Comparison of ENCODE assay signal across 15 cellular contexts in the genomic region with DNA sequence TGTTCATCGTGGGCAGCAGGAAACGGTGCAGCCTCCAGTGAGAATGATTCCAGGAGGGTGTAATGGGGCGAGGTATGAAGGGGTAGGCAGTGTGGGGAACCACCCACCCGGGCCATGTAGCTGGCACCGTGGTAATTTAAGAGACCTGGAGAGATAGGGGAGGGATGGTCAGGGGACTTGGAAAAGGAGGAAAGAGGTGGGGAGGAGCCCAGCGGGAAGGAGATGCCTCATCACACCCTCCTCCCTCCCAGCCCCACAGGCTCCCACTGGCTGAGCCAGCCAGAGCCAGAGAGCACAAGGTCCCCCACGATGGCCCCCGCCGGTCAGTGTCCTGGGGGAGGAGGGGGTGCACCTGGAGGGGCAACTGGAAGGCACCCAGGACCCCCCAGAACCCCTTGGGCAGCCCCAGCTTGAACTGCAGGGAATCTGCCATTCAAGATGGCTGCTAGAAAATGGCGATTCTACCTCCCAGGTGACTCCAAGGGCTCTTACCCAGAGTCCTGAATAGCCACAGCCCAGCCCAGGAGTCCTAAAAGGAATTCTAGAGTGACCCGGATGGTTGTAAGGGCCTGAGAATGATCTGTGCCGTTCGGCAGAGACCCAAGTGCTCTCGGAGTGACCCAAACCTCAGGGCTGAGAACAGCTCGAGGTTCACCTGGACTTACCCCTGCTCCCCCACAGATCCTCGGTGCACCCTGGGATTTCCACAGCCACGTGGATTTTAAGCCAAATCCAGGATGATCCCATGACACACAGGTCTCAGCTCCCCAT. TPM values are rescaled to one million over a fixed set of nuclear protein-coding genes. Genes with fewer than 3 reads are reported as not detected.
DNase-seq lines count a peak whose midpoint lies in the region; ATAC-seq and TF ChIP-seq lines count a peak whose summit lies in the region.
"Had no signal": no experiment of that assay in that cellular context is flagged by ENCODE, and none has a peak within 500 bp of the region (broad histone marks: within the 10 kb centered on the region; RNA-seq: fewer than 3 reads in every experiment).

No MANE protein-coding gene starts in this region.

- H3K27me3 Mint-ChIP-seq in endothelial cell (ENCODE audit: unreplicated experiment), result peaks cover 10% of the 10 kb centered on the region
- H3K27me3 Mint-ChIP-seq in type B pancreatic cell, result peaks cover 2% of the 10 kb centered on the region

- no peaks in the 10 kb centered on the region for H4K20me1 ChIP-seq in SK-N-SH (ENCODE audit: insufficient read depth)

- CTCF ChIA-PET in SK-N-SH (lab: Yijun Ruan, JAX), result no interaction called here

- peaks cover 34 to 61% of the 10 kb centered on the region in 2 donors for H3K4me1 ChIP-seq in mucosa of rectum (ENCODE audit: control insufficient read depth in 2 of 2, insufficient read depth in 2 of 2, low read length in 2 of 2)
- peaks cover 13 to 16% of the 10 kb centered on the region in 2 experiments; a peak in 2 of 4 replicates for H3K4me1 ChIP-seq in SK-N-SH (ENCODE audit: control insufficient read depth in 1 of 2, insufficient read depth in 2 of 2, low read depth in 1 of 2, low read length in 1 of 2)

- intact Hi-C loops in Right ventricle myocardium superior (cut with DNase I) (no loop called here), Right ventricle myocardium inferior (cut with DNase I) (no loop called here)

- peaks cover 4% of the 10 kb centered on the region for H3F3A ChIP-seq in SK-N-SH (replicated peaks; ENCODE audit: insufficient read depth)

- H3K9me3 Mint-ChIP-seq in endothelial cell (ENCODE audit: unreplicated experiment) (no peaks in the 10 kb centered on the region), type B pancreatic cell (no peaks in the 10 kb centered on the region)
- H3K9me3 Mint-ChIP-seq: endodermal cell had no signal

- TF ChIP-seq CTCF in endothelial cell (IDR thresholded peaks at IDR 0.05; ENCODE audit: unreplicated experiment) (no peak), type B pancreatic cell (conservative IDR thresholded peaks at IDR 0.05) (no peak), SK-N-SH (IDR thresholded peaks at IDR 0.05) (no peak)

- no peaks in the 10 kb centered on the region for H3K79me2 ChIP-seq in SK-N-SH (ENCODE audit: insufficient read depth)

- WGBS in SK-N-SH (ENCODE audit: low lambda C conversion rate), result 82% methylated on average over 12 of the region's 17 CpGs

- TF ChIP-seq RAD21 in SK-N-SH (IDR thresholded peaks at IDR 0.05; ENCODE audit: low read length), result no peak

- H3K9ac ChIP-seq in mucosa of rectum (ENCODE audit: low read depth in 1 of 2, low read length in 2 of 2) (peak overlapping the region in 1 of 2 donors; percentile 15), SK-N-SH (no peak overlapping the region)

- H3K4me1 Mint-ChIP-seq in endothelial cell (ENCODE audit: unreplicated experiment), result peaks cover 25% of the 10 kb centered on the region
- H3K4me1 Mint-ChIP-seq in type B pancreatic cell (ENCODE audit: unreplicated experiment), result peaks cover 25% of the 10 kb centered on the region

- H3K4me3 Mint-ChIP-seq in endothelial cell (ENCODE audit: unreplicated experiment), result no peak overlapping the region
- H3K4me3 Mint-ChIP-seq in type B pancreatic cell, result no peak overlapping the region
- H3K4me3 Mint-ChIP-seq: endodermal cell had no signal

- H3K9me2 ChIP-seq in SK-N-SH, result no peaks in the 10 kb centered on the region

- no peak for TF ChIP-seq EP300 in SK-N-SH (IDR thresholded peaks at IDR 0.05; ENCODE audit: borderline replicate concordance in 1 of 2, low read depth in 1 of 2, low read length in 1 of 2)

- no peak overlapping the region for H3K4me3 ChIP-seq in mucosa of rectum (ENCODE audit: low read length in 2 of 2)
- no peak overlapping the region for H3K4me3 ChIP-seq in SK-N-SH (ENCODE audit: low read depth in 2 of 2, low read length in 1 of 2)

- H3K36me3 Mint-ChIP-seq in endothelial cell (ENCODE audit: low read depth, unreplicated experiment) (no peaks in the 10 kb centered on the region), type B pancreatic cell (no peaks in the 10 kb centered on the region)

- peak; percentile 13 for DNase-seq in Right ventricle myocardium superior
- no peak for DNase-seq in Right ventricle myocardium inferior (ENCODE audit: missing footprints)
- DNase-seq in endothelial cell (ENCODE audit: low spot score), result no peak
- DNase-seq in type B pancreatic cell (ENCODE audit: extremely low spot score, unreplicated experiment), result no peak
- no peak for DNase-seq in kidney glomerular epithelial cell (lab: John Stamatoyannopoulos, UW)
- DNase-seq in SK-N-SH, result no peak
- DNase-seq: activated CD4-positive, alpha-beta T cell treated with anti-CD3 and anti-CD28 coated beads for 4 hours; brain microvascular endothelial cell; endodermal cell; left ventricle myocardium superior; NCI-H446 treated with DMSO at 0.1 percent for 48 hours; nucleus accumbens had no signal

- H3K9me3 ChIP-seq in mucosa of rectum (ENCODE audit: control insufficient read depth in 2 of 2, low read length in 2 of 2), result no peaks in the 10 kb centered on the region
- no peaks in the 10 kb centered on the region for H3K9me3 ChIP-seq in SK-N-SH

- H3K27ac Mint-ChIP-seq in endothelial cell (ENCODE audit: unreplicated experiment) (peak overlapping the region; percentile 73), type B pancreatic cell (peak overlapping the region; percentile 53)

- H3K27ac ChIP-seq in mucosa of rectum (ENCODE audit: low read depth in 2 of 2, low read length in 2 of 2) (peak overlapping the region; percentile 33 to 68), SK-N-SH (ENCODE audit: low read depth in 2 of 2, low read length in 1 of 2) (no peak overlapping the region)
- H3K27ac ChIP-seq: brain microvascular endothelial cell had no signal

- ATAC-seq in Right ventricle myocardium superior (ENCODE audit: poor library complexity) (no peak), Right ventricle myocardium inferior (no peak), GM21526 (IDR thresholded peaks at IDR 0.05; ENCODE audit: low FRiP score, unreplicated experiment) (no peak)

- no peaks in the 10 kb centered on the region for H3K36me3 ChIP-seq in mucosa of rectum (ENCODE audit: control insufficient read depth in 2 of 2, insufficient read depth in 2 of 2, low read length in 2 of 2)
- no peaks in the 10 kb centered on the region for H3K36me3 ChIP-seq in SK-N-SH (replicated peaks in 1 of 2; ENCODE audit: control insufficient read depth in 1 of 2, insufficient read depth in 2 of 2, low read length in 1 of 2)
- H3K36me3 ChIP-seq: brain microvascular endothelial cell had no signal

- H3K4me2 ChIP-seq in SK-N-SH, result no peak overlapping the region

- H2AFZ ChIP-seq in SK-N-SH (ENCODE audit: low read depth), result no peak overlapping the region

- POLR2A ChIA-PET in SK-N-SH (lab: Yijun Ruan, JAX), result no interaction called here

- H3K27me3 ChIP-seq in mucosa of rectum (ENCODE audit: control insufficient read depth in 2 of 2, insufficient read depth in 2 of 2, low read length in 2 of 2) (no peaks in the 10 kb centered on the region), SK-N-SH (ENCODE audit: insufficient read depth) (no peaks in the 10 kb centered on the region)
- H3K27me3 ChIP-seq: brain microvascular endothelial cell had no signal

TF ChIP-seq in SK-N-SH, 30 proteins besides CTCF, POLR2A, EP300 and RAD21:
- TF ChIP-seq USF1 (IDR thresholded peaks at IDR 0.05; ENCODE audit: borderline replicate concordance, low read depth) (no peak), MXI1 (IDR thresholded peaks at IDR 0.05; ENCODE audit: low read depth, low read length) (no peak)
TF ChIP-seq in SK-N-SH: peak in this region for 0.

RNA-seq across cellular contexts. Expression of gene CALML3, which starts 28.8 kb away (rescaled TPM):
- not detected for total RNA-seq in Right ventricle myocardium superior
- total RNA-seq in Right ventricle myocardium inferior, result not detected
- total RNA-seq in endothelial cell (ENCODE audit: unreplicated experiment), result not detected
- not detected in 2 replicates for total RNA-seq in type B pancreatic cell (ENCODE audit: low replicate concordance)
- not detected in 2 replicates for polyA plus RNA-seq in SK-N-SH (2012; rRNA removed)
- polyA plus RNA-seq in SK-N-SH (2012; cell fraction: cytosol; rRNA removed), result not detected in 2 replicates
- not detected in 2 replicates for polyA plus RNA-seq in SK-N-SH (2012; cell fraction: nucleus; rRNA removed)
- total RNA-seq: endodermal cell; left ventricle myocardium superior; T-helper 1 cell treated with Interleukin-12 subunit alpha and Interleukin-12 subunit beta and Interleukin-4 antibody, amounts not matched to agents 30 ng/mL and 1 ng/mL, for 36 hours had no signal

RNA-seq across cellular contexts. Expression of gene CALML5, which starts 54.2 kb away (rescaled TPM):
- total RNA-seq in Right ventricle myocardium superior, result not detected
- total RNA-seq in Right ventricle myocardium inferior, result not detected
- not detected for total RNA-seq in endothelial cell (ENCODE audit: unreplicated experiment)
- total RNA-seq in type B pancreatic cell (ENCODE audit: low replicate concordance), result not detected in 2 replicates
- not detected in 2 replicates for polyA plus RNA-seq in SK-N-SH (2012; rRNA removed)
- not detected in 2 replicates for polyA plus RNA-seq in SK-N-SH (2012; cell fraction: cytosol; rRNA removed)
- polyA plus RNA-seq in SK-N-SH (2012; cell fraction: nucleus; rRNA removed), result not detected in 2 replicates
- total RNA-seq: endodermal cell; left ventricle myocardium superior; T-helper 1 cell treated with Interleukin-12 subunit alpha and Interleukin-12 subunit beta and Interleukin-4 antibody, amounts not matched to agents 30 ng/mL and 1 ng/mL, for 36 hours had no signal

Comparison
In these comparisons a context has a peak if more than half of its experiments do, and no peak if none do; other contexts are left out.
1. H3K27ac ChIP-seq: peak in mucosa of rectum (2 of 2); none in SK-N-SH (0 of 2).